8 cellular contexts compared by ENCODE assay signal in the genomic region with DNA sequence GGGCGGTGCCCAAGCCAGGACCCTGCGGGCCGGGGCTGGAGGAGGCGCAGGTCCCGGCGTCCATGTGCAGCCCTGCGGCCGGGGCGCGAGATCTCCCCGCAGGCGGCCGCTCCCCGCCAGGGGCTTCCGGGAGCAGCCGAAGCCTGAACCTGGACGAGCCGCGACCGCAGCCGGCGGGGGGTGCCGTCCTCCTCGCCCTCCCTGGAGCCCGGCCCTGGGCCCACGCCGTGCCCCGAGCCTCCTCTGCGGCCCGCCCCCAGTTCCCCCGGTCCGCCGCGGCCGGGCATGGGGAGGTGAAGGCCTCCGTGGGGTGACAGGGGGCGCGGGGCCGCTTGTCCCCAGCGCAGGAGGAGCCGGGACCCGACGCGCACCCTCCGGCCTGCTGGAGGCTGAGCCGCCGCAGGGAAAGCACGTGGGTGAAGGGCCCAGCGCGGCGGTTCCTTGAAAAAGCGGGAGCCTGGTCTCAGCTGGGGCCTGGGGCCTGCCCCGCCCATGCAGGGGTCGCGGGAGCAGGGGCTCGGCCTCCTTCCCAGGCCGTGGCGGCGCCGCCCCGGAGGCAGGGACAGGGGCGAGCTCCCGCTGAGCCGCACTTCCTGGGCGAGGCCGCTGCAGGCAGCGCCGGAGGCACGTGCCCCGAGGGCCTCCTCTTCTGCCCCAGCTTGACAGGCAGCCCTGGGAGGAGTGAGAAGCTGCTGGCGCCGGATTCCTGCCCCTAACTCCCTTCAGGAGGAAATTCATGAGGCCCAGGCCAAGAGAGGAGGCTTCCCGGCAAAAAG. TPM values are rescaled to one million over a fixed set of nuclear protein-coding genes. Genes with fewer than 3 reads are reported as not detected.
A peak's percentile ranks its signal among the peaks of the same experiment; 100 is the strongest.
DNase-seq lines count a peak whose midpoint lies in the region; ATAC-seq, FAIRE-seq and TF ChIP-seq lines count a peak whose summit lies in the region.

No MANE protein-coding gene starts in this region.

- H3K36me3 ChIP-seq in GM06990 (ENCODE audit: control insufficient read depth, insufficient read depth, low read length), result no peaks in the 10 kb centered on the region
- no peaks in the 10 kb centered on the region for H3K36me3 ChIP-seq in astrocyte (ENCODE audit: insufficient read depth, low read length)

- no peaks in the 10 kb centered on the region for H4K20me1 ChIP-seq in astrocyte (ENCODE audit: insufficient read depth, low read length)

- H3K36me3 Mint-ChIP-seq in astrocyte (ENCODE audit: low read depth, unreplicated experiment), result no peaks in the 10 kb centered on the region

- no peaks in the 10 kb centered on the region; the same call in 1 of the 2 replicates for H3K27me3 ChIP-seq in GM06990 (replicated peaks; ENCODE audit: control insufficient read depth, insufficient read depth, low read length)
- H3K27me3 ChIP-seq in astrocyte (ENCODE audit: insufficient read depth, low read length), result peaks cover 11% of the 10 kb centered on the region

- no peaks in the 10 kb centered on the region for H3K79me2 ChIP-seq in astrocyte (ENCODE audit: insufficient read depth, low read length)

- no peak overlapping the region for H3K4me3 Mint-ChIP-seq in astrocyte (ENCODE audit: unreplicated experiment)

- H3K4me2 ChIP-seq in astrocyte (ENCODE audit: low read length), result peak overlapping the region; percentile 59

- no peaks in the 10 kb centered on the region for H3K9me3 ChIP-seq in astrocyte (ENCODE audit: insufficient read depth, low read depth, low read length)

- TF ChIP-seq CTCF in GM06990 (IDR thresholded peaks at IDR 0.05; ENCODE audit: insufficient read depth, low read length, poor library complexity, severe bottlenecking), result no peak
- TF ChIP-seq CTCF in astrocyte (IDR thresholded peaks at IDR 0.05; ENCODE audit: insufficient read depth, low read depth, low read length), result no peak

- H3K4me1 ChIP-seq in astrocyte (ENCODE audit: insufficient read depth, low read length), result peaks cover 13% of the 10 kb centered on the region

- no peak overlapping the region; the same call in 1 of the 2 replicates for H3K4me3 ChIP-seq in GM06990 (replicated peaks; ENCODE audit: low read depth, low read length)
- peak overlapping the region; percentile 17 for H3K4me3 ChIP-seq in astrocyte (ENCODE audit: insufficient read depth, low read depth, low read length)

- intact Hi-C loops in left colon (cut with DNase I, micrococcal nuclease), result no loop called here

- DNase-seq in GM06990 (ENCODE audit: extremely low read depth, insufficient read length) (peak; percentile 35), T follicular helper cell (ENCODE audit: low read depth) (peak; percentile 55), astrocyte (ENCODE audit: low read depth) (peak; percentile 10), left colon (peak; percentile 63 to 65), NCI-H524 treated with DMSO at 0.1 percent for 48 hours (lab: John Stamatoyannopoulos, UW) (no peak), glomerular visceral epithelial cell (ENCODE audit: extremely low spot score) (no peak)
- peak; percentile 59 to 67 for DNase-seq in stimulated activated CD4-positive, alpha-beta T cell treated with anti-CD3 and anti-CD28 coated beads, Interleukin-4, amount 100 ng/mL, for 4 hours

- FAIRE-seq in astrocyte (lab: Jason Lieb, UNC), result no peak

- ATAC-seq in left colon (peak; percentile 75), HG02852 (IDR thresholded peaks at IDR 0.05; ENCODE audit: unreplicated experiment) (no peak)

- no peak overlapping the region for H3K27ac ChIP-seq in astrocyte (ENCODE audit: low read depth, low read length)

- H3K4me1 Mint-ChIP-seq in astrocyte (ENCODE audit: low read depth, unreplicated experiment), result peaks cover 2% of the 10 kb centered on the region

- H3K27ac Mint-ChIP-seq in astrocyte (ENCODE audit: unreplicated experiment), result no peak overlapping the region

- peak overlapping the region; percentile 92 for H2AFZ ChIP-seq in astrocyte (ENCODE audit: low read depth, low read length)

- peak overlapping the region; percentile 8 for H3K9ac ChIP-seq in astrocyte (ENCODE audit: low read length)

- peaks cover 29% of the 10 kb centered on the region for H3K27me3 Mint-ChIP-seq in astrocyte (ENCODE audit: low read depth, unreplicated experiment)

- peaks cover 2% of the 10 kb centered on the region for H3K9me3 Mint-ChIP-seq in astrocyte (ENCODE audit: unreplicated experiment)

RNA-seq across cellular contexts. Expression of gene PPP2R5C, which starts 55.6 kb away (rescaled TPM):
- total RNA-seq in astrocyte (98.7 and 102 TPM in 2 replicates), left colon (100 to 1,000 TPM; 139 to 144 TPM)

Comparison
In these comparisons a context has a peak if more than half of its experiments do, and no peak if none do; other contexts are left out.
1. DNase-seq: peak in GM06990 (single experiment), T follicular helper cell (single experiment), astrocyte (single experiment), left colon (2 of 2) and stimulated activated CD4-positive, alpha-beta T cell treated with anti-CD3 and anti-CD28 coated beads, Interleukin-4, amount 100 ng/mL, for 4 hours (2 of 2); none in NCI-H524 treated with DMSO at 0.1 percent for 48 hours (single experiment) and glomerular visceral epithelial cell (single experiment).